ENCODE assay signal across 9 cellular contexts in the genomic region with DNA sequence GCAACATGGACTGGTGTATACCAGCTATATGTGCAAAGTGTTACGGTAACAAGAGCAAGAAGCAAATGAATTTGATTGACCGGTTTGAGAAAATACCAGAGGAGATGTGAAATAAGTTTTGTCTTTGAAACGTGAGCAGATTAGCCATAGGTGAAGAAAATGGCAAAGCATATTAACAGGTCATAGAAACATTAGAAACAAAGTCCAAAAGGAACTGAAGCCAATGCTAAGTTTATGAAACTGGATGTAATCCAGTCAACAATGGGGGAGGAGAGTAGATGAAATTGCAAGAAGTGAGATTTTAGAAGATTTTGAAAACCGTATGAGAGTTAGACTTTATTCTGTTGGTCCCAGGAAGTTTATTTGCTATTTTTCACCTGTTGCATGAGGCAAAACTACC.
"Had no signal": no experiment of that assay in that cellular context is flagged by ENCODE, and none has a peak within 500 bp of the region (broad histone marks: within the 10 kb centered on the region; RNA-seq: fewer than 3 reads in every experiment).

No MANE protein-coding gene starts in this region.

- FAIRE-seq: H54, HTR-8/SVneo had no signal

- H3K4me2 ChIP-seq: KMS-11 had no signal

- H3K27me3 Mint-ChIP-seq: IgD-negative memory B cell had no signal

- H2AFZ ChIP-seq: GM23248 had no signal

- H3K4me3 Mint-ChIP-seq: H9, IgD-negative memory B cell had no signal

- H3K4me3 ChIP-seq: GM23248 had no signal

- H3K36me3 Mint-ChIP-seq: IgD-negative memory B cell had no signal

- H3K9me3 Mint-ChIP-seq: H9 had no signal

- H3K4me1 Mint-ChIP-seq: IgD-negative memory B cell had no signal

- H3K27ac Mint-ChIP-seq: H9, IgD-negative memory B cell had no signal

- H3K27ac ChIP-seq: GM23248, KMS-11 had no signal

- H3K9ac ChIP-seq: GM23248, KMS-11 had no signal

- DNase-seq: GM23248, GOT3, H9, HCEC 1CT, KBM-7 had no signal
